ENCODE assay signal across 19 cellular contexts in the genomic region with DNA sequence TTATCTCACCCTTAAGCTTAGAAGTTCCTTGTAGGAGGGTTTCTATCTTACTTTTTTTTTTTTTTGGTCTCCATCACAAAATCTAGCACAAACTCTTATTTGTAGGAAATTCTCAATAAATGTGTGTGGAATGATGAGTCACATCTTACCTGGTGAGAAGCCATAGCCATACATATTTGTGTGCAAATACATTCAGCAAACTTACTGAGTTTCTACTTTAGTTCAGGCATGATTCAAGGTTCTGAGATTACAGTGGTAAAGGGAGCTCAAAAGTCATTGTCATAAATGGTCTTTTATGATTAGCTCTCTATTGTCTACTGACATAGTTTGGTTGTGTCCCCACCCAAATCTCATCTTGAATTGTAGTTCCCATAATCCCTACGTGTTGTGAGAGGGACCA.
DNase-seq lines count a peak whose midpoint lies in the region; ATAC-seq and TF ChIP-seq lines count a peak whose summit lies in the region.
"Had no signal": no experiment of that assay in that cellular context is flagged by ENCODE, and none has a peak within 500 bp of the region (broad histone marks: within the 10 kb centered on the region; RNA-seq: fewer than 3 reads in every experiment).

No MANE protein-coding gene starts in this region.

- in situ Hi-C loops in GM13976 (cut with MboI; ENCODE audit: low sequenced_read_pairs, unreplicated experiment) (no loop called here), ACHN (cut with HindIII; ENCODE audit: low pct_ligation_motif_present, low pct_unique_long_range_greater_than_20kb, low sequenced_read_pairs) (no loop called here)

- H3K4me1 ChIP-seq in RWPE2 (ENCODE audit: insufficient read depth, poor library complexity, severe bottlenecking) (peaks cover 29% of the 10 kb centered on the region), foreskin keratinocyte (peaks cover 24% of the 10 kb centered on the region)

- H3K9me3 Mint-ChIP-seq in activated CD4-positive, alpha-beta T cell treated with anti-CD3 and anti-CD28 coated beads for 36 hours (ENCODE audit: low read depth) = no peaks in the 10 kb centered on the region
- H3K9me3 Mint-ChIP-seq in immature natural killer cell = no peaks in the 10 kb centered on the region
- H3K9me3 Mint-ChIP-seq: H9, IgD-negative memory B cell had no signal

- TF ChIP-seq CTCF in RWPE2 (IDR thresholded peaks at IDR 0.05; ENCODE audit: poor library complexity, severe bottlenecking) = no peak
- TF ChIP-seq CTCF in foreskin keratinocyte (conservative IDR thresholded peaks at IDR 0.05) = no peak
- no peak for TF ChIP-seq CTCF in GM13976 (IDR thresholded peaks at IDR 0.05; ENCODE audit: borderline replicate concordance, control extremely low read depth, extremely low read depth, insufficient read depth, missing control alignments)

- no peaks in the 10 kb centered on the region for H3K36me3 ChIP-seq in RWPE2 (ENCODE audit: low read depth)
- H3K36me3 ChIP-seq: BLaER1 had no signal

- CTCF ChIA-PET in activated CD4-positive, alpha-beta T cell treated with anti-CD3 and anti-CD28 coated beads for 36 hours (lab: Charles Lee) = no interaction called here

- H3K4me3 ChIP-seq in RWPE2 (ENCODE audit: severe bottlenecking) = no peak overlapping the region
- H3K4me3 ChIP-seq: A549, BLaER1, GM12878 had no signal

- H3K27me3 ChIP-seq in RWPE2 (ENCODE audit: insufficient read depth, poor library complexity, severe bottlenecking) (no peaks in the 10 kb centered on the region), foreskin keratinocyte (no peaks in the 10 kb centered on the region)
- H3K27me3 ChIP-seq: BLaER1 had no signal

- no peak for DNase-seq in activated CD4-positive, alpha-beta T cell treated with anti-CD3 and anti-CD28 coated beads for 36 hours
- DNase-seq in activated CD4-positive, alpha-beta T cell treated with anti-CD3 and anti-CD28 coated beads for 48 hours = no peak
- DNase-seq in RWPE2 (ENCODE audit: low spot score) (no peak), foreskin keratinocyte (peak; percentile 39 to 68), GM13976 (ENCODE audit: low spot score) (no peak), ACHN (no peak), immature natural killer cell (no peak)
- DNase-seq: CD4-positive, alpha-beta memory T cell; DMS153; DND-41; EL; H9 had no signal

- POLR2A ChIA-PET in activated CD4-positive, alpha-beta T cell treated with anti-CD3 and anti-CD28 coated beads for 36 hours (lab: Charles Lee) = no interaction called here

- H3K36me3 Mint-ChIP-seq in activated CD4-positive, alpha-beta T cell treated with anti-CD3 and anti-CD28 coated beads for 36 hours (ENCODE audit: low read depth) = no peaks in the 10 kb centered on the region
- no peaks in the 10 kb centered on the region for H3K36me3 Mint-ChIP-seq in immature natural killer cell
- H3K36me3 Mint-ChIP-seq: CD14-positive monocyte; CD4-positive, alpha-beta memory T cell; IgD-negative memory B cell had no signal

- H3K4me1 Mint-ChIP-seq in activated CD4-positive, alpha-beta T cell treated with anti-CD3 and anti-CD28 coated beads for 36 hours = peaks cover 6% of the 10 kb centered on the region
- H3K4me1 Mint-ChIP-seq in immature natural killer cell = peaks cover 5 to 30% of the 10 kb centered on the region in 2 donors
- H3K4me1 Mint-ChIP-seq: CD4-positive, alpha-beta memory T cell had no signal

- intact Hi-C loops in activated CD4-positive, alpha-beta T cell treated with anti-CD3 and anti-CD28 coated beads for 36 hours (cut with DNase I, micrococcal nuclease) = no loop called here

- H3K9me3 ChIP-seq in RWPE2 (ENCODE audit: severe bottlenecking) = no peaks in the 10 kb centered on the region
- H3K9me3 ChIP-seq: A549, BLaER1 had no signal

- ATAC-seq in activated CD4-positive, alpha-beta T cell treated with anti-CD3 and anti-CD28 coated beads for 36 hours = peak; percentile 14
- ATAC-seq in RWPE2 (ENCODE audit: low read depth) (peak; percentile 40; the same call in 1 of the 3 replicates), foreskin keratinocyte (peak; percentile 64)
- ATAC-seq: A549, GM12878, HepG2 had no signal

- no peak overlapping the region for H3K4me3 Mint-ChIP-seq in activated CD4-positive, alpha-beta T cell treated with anti-CD3 and anti-CD28 coated beads for 36 hours
- H3K4me3 Mint-ChIP-seq in immature natural killer cell = no peak overlapping the region
- H3K4me3 Mint-ChIP-seq: CD14-positive monocyte; CD4-positive, alpha-beta memory T cell; H9; IgD-negative memory B cell had no signal

- no peak overlapping the region for H3K27ac Mint-ChIP-seq in activated CD4-positive, alpha-beta T cell treated with anti-CD3 and anti-CD28 coated beads for 36 hours
- H3K27ac Mint-ChIP-seq in immature natural killer cell = no peak overlapping the region
- H3K27ac Mint-ChIP-seq: CD14-positive monocyte; CD4-positive, alpha-beta memory T cell; H9; IgD-negative memory B cell had no signal

- no peaks in the 10 kb centered on the region for H3K27me3 Mint-ChIP-seq in activated CD4-positive, alpha-beta T cell treated with anti-CD3 and anti-CD28 coated beads for 36 hours
- peaks cover 0 to 4% (median 2%) of the 10 kb centered on the region in 3 donors for H3K27me3 Mint-ChIP-seq in immature natural killer cell (ENCODE audit: low read depth in 3 of 3)

- H3K27ac ChIP-seq in RWPE2 (ENCODE audit: poor library complexity, severe bottlenecking) (no peak overlapping the region), foreskin keratinocyte (peak overlapping the region; percentile 14)
- H3K27ac ChIP-seq: 22Rv1, A549, BLaER1 had no signal

Comparison
In these comparisons a context has a peak if more than half of its experiments do, and no peak if none do; other contexts are left out.
1. ATAC-seq: peak in every context shown above with its lines; median percentile 64 in foreskin keratinocyte; 40 in RWPE2; 14 in activated CD4-positive, alpha-beta T cell treated with anti-CD3 and anti-CD28 coated beads for 36 hours.
2. DNase-seq: peak in foreskin keratinocyte (2 of 2); none in activated CD4-positive, alpha-beta T cell treated with anti-CD3 and anti-CD28 coated beads for 36 hours (single experiment), activated CD4-positive, alpha-beta T cell treated with anti-CD3 and anti-CD28 coated beads for 48 hours (single experiment), RWPE2 (single experiment), GM13976 (single experiment), ACHN (single experiment) and immature natural killer cell (0 of 3).